ENCODE assay signal across 25 cellular contexts in genomic region chr10:25056726-25057125, GRCh38. TPM values are rescaled to one million over a fixed set of nuclear protein-coding genes. Genes with fewer than 3 reads are reported as not detected.
A peak's percentile ranks its signal among the peaks of the same experiment; 100 is the strongest.
DNase-seq lines count a peak whose midpoint lies in the region; ATAC-seq and TF ChIP-seq lines count a peak whose summit lies in the region.
"Had no signal": no experiment of that assay in that cellular context is flagged by ENCODE, and none has a peak within 500 bp of the region (broad histone marks: within the 10 kb centered on the region; RNA-seq: fewer than 3 reads in every experiment).

No MANE protein-coding gene starts in this region.

- no peaks in the 10 kb centered on the region for H3K79me2 ChIP-seq in mammary epithelial cell (ENCODE audit: insufficient read depth, low read length)

- H3K4me3 Mint-ChIP-seq in MCF 10A (ENCODE audit: unreplicated experiment), result no peak overlapping the region
- H3K4me3 Mint-ChIP-seq: CD14-positive monocyte; CD4-positive, alpha-beta memory T cell; CD4-positive, CD25-positive, alpha-beta regulatory T cell; CD8-positive, alpha-beta memory T cell had no signal

- POLR2A ChIA-PET in MCF 10A (lab: Yijun Ruan, JAX), result no interaction called here

- dilution Hi-C loops in mammary epithelial cell (cut with HindIII; ENCODE audit: low sequenced_read_pairs), result loop anchor here (25.0 kb wide), 1 partner anchor 444 kb away; no protein-coding TSS in a partner anchor

- in situ Hi-C loops in mammary epithelial cell (cut with MboI; ENCODE audit: low sequenced_read_pairs in 2 of 2), result no loop called here

- no peak overlapping the region for H3K9ac ChIP-seq in mammary epithelial cell (ENCODE audit: insufficient read depth, low read length)
- H3K9ac ChIP-seq: BLaER1 had no signal

- H3K9me3 Mint-ChIP-seq in MCF 10A (ENCODE audit: unreplicated experiment), result no peaks in the 10 kb centered on the region
- H3K9me3 Mint-ChIP-seq: CD14-positive monocyte; CD4-positive, alpha-beta memory T cell; CD8-positive, alpha-beta memory T cell had no signal

- TF ChIP-seq CTCF in mammary epithelial cell (conservative IDR thresholded peaks at IDR 0.05 in 1 of 2, IDR thresholded peaks at IDR 0.05 in 1 of 2; ENCODE audit: extremely low read depth in 1 of 2, insufficient read depth in 1 of 2, low read depth in 1 of 2, low read length in 2 of 2), result no peak
- TF ChIP-seq CTCF in MCF 10A (IDR thresholded peaks at IDR 0.05; ENCODE audit: unreplicated experiment), result no peak
- no peak for TF ChIP-seq CTCF in right lobe of liver (IDR thresholded peaks at IDR 0.05)

- CTCF ChIA-PET in mammary epithelial cell (lab: Charles Lee; ENCODE audit: low non-redundant PET) (no interaction called here), MCF 10A (lab: Yijun Ruan, JAX) (interaction anchor here (0.6 to 1.8 kb wide), 5 partner anchors 9 to 499 kb away, joined by 3 to 13 read pairs (median 5); no protein-coding TSS in a partner anchor)

- no peak for TF ChIP-seq POLR2A in right lobe of liver (IDR thresholded peaks at IDR 0.05)

- no peak overlapping the region for H3K4me2 ChIP-seq in mammary epithelial cell (ENCODE audit: insufficient read depth, low read depth, low read length)
- H3K4me2 ChIP-seq: BLaER1 had no signal

- H3K9me3 ChIP-seq in mammary epithelial cell (replicated peaks; ENCODE audit: insufficient read depth, low read length), result no peaks in the 10 kb centered on the region
- no peaks in the 10 kb centered on the region for H3K9me3 ChIP-seq in right lobe of liver
- H3K9me3 ChIP-seq: BE2C, BLaER1 had no signal

- no peaks in the 10 kb centered on the region for H3K36me3 Mint-ChIP-seq in MCF 10A (ENCODE audit: insufficient read depth, unreplicated experiment)
- H3K36me3 Mint-ChIP-seq: CD14-positive monocyte; CD4-positive, alpha-beta memory T cell; CD4-positive, CD25-positive, alpha-beta regulatory T cell; CD8-positive, alpha-beta memory T cell had no signal

- peaks cover 22% of the 10 kb centered on the region for H3K4me1 Mint-ChIP-seq in MCF 10A (ENCODE audit: insufficient read depth, unreplicated experiment)
- H3K4me1 Mint-ChIP-seq: CD14-positive monocyte; CD8-positive, alpha-beta memory T cell had no signal

- no peaks in the 10 kb centered on the region for H4K20me1 ChIP-seq in mammary epithelial cell (ENCODE audit: insufficient read depth, low read length)
- H4K20me1 ChIP-seq: BLaER1 had no signal

- H3K27me3 ChIP-seq in mammary epithelial cell (ENCODE audit: insufficient read depth, low read length) (no peaks in the 10 kb centered on the region), right lobe of liver (no peaks in the 10 kb centered on the region)
- H3K27me3 ChIP-seq: BE2C, BLaER1 had no signal

- H3K4me1 ChIP-seq in mammary epithelial cell (ENCODE audit: insufficient read depth, low read length) (peaks cover 23% of the 10 kb centered on the region), right lobe of liver (peaks cover 0 to 29% (median 0%) of the 10 kb centered on the region in 4 donors)
- H3K4me1 ChIP-seq: BE2C, BLaER1 had no signal

- DNase-seq in mammary epithelial cell (no peak), MCF 10A (ENCODE audit: unreplicated experiment) (no peak), left lobe of liver (ENCODE audit: low spot score) (no peak), right lobe of liver (peak in 1 of 3 donors; percentile 56), NCI-H524 (lab: John Stamatoyannopoulos, UW) (no peak)
- DNase-seq: 8988T; ACHN; BE2C; C1 segment of cervical spinal cord; CD4-positive, alpha-beta memory T cell; CD4-positive, CD25-positive, alpha-beta regulatory T cell; CD8-positive, alpha-beta memory T cell; COR-L47; DMS 273 treated with DMSO at 0.1 percent for 48 hours; DMS153; DMS53; DMS79; DND-41; EL; GDM1 had no signal

- H2AFZ ChIP-seq in mammary epithelial cell (ENCODE audit: low read depth, low read length), result peak overlapping the region; percentile 20

- no peaks in the 10 kb centered on the region for H3K27me3 Mint-ChIP-seq in MCF 10A (ENCODE audit: insufficient read depth, unreplicated experiment)
- H3K27me3 Mint-ChIP-seq: CD4-positive, alpha-beta memory T cell had no signal

- no peak overlapping the region for H3K27ac ChIP-seq in mammary epithelial cell (ENCODE audit: insufficient read depth, low read depth, low read length)
- no peak overlapping the region for H3K27ac ChIP-seq in right lobe of liver
- H3K27ac ChIP-seq: BLaER1 had no signal

- BruUV-seq in mammary epithelial cell (replicated peaks; lab: Mats Ljungman, UMichigan) (no TSS peak), MCF 10A (replicated peaks; lab: Mats Ljungman, UMichigan) (no TSS peak)

- H3K36me3 ChIP-seq in mammary epithelial cell (ENCODE audit: insufficient read depth, low read length) (no peaks in the 10 kb centered on the region), right lobe of liver (no peaks in the 10 kb centered on the region)
- H3K36me3 ChIP-seq: BE2C, BLaER1 had no signal

- peak; percentile 76 for ATAC-seq in left lobe of liver
- ATAC-seq in right lobe of liver, result peak; percentile 13 to 75 (median 74)
- ATAC-seq: GM12878 had no signal

- H3K4me3 ChIP-seq in mammary epithelial cell (replicated peaks in 1 of 3; ENCODE audit: insufficient read depth in 1 of 3, low read depth in 2 of 3, low read length in 3 of 3) (no peak overlapping the region), right lobe of liver (no peak overlapping the region)
- H3K4me3 ChIP-seq: BLaER1, GM12878 had no signal

- no peak overlapping the region for H3K27ac Mint-ChIP-seq in MCF 10A (ENCODE audit: low read depth, unreplicated experiment)
- H3K27ac Mint-ChIP-seq: CD14-positive monocyte; CD4-positive, alpha-beta memory T cell; CD4-positive, CD25-positive, alpha-beta regulatory T cell had no signal

- WGBS in mammary epithelial cell (ENCODE audit: low coverage, missing lambda C conversion rate), result 63% methylated on average over 3 of the region's 3 CpGs
- 43% methylated on average over 3 of the region's 3 CpGs for WGBS in right lobe of liver (ENCODE audit: insufficient coverage, low coverage, low lambda C conversion rate, missing lambda C conversion rate)

- intact Hi-C loops in mammary epithelial cell (cut with micrococcal nuclease), result no loop called here
- intact Hi-C loops in MCF 10A (cut with micrococcal nuclease), result no loop called here
- intact Hi-C loops in right lobe of liver (cut with DNase I), result no loop called here

RNA-seq across cellular contexts. Expression of gene THNSL1, which starts 40.3 kb away (rescaled TPM):
- 1 to 10 TPM; 2.3 to 3.4 TPM for total RNA-seq in mammary epithelial cell
- 1.3 TPM for polyA plus RNA-seq in mammary epithelial cell
- 2.2 TPM for polyA minus RNA-seq in mammary epithelial cell
- 7.6 and 7.9 TPM in 2 replicates for total RNA-seq in MCF 10A (2022)
- total RNA-seq in left lobe of liver, result 9.2 TPM
- 10 to 100 TPM in 1 of 6 experiments, 1 to 10 TPM in 5; 4.9 to 13.6 (median 7.6) TPM for total RNA-seq in right lobe of liver

RNA-seq across cellular contexts. Expression of gene ENKUR, which starts 40.8 kb away (rescaled TPM):
- total RNA-seq in mammary epithelial cell (under 1 TPM; under 0.01 to 0.24 TPM), MCF 10A (2022) (0.33 and 0.47 TPM in 2 replicates), left lobe of liver (0.48 TPM), right lobe of liver (under 1 TPM; 0.15 to 1.00 (median 0.27) TPM)
- polyA plus RNA-seq in mammary epithelial cell, result not detected
- not detected for polyA minus RNA-seq in mammary epithelial cell
- total RNA-seq: CD4-positive, alpha-beta memory T cell; CD8-positive, alpha-beta memory T cell; Daoy; G401; GM12878 had no signal
- polyA plus RNA-seq: CD4-positive, alpha-beta memory T cell; CD8-positive, alpha-beta memory T cell had no signal
